19 cellular contexts compared by ENCODE assay signal in the genomic region with DNA sequence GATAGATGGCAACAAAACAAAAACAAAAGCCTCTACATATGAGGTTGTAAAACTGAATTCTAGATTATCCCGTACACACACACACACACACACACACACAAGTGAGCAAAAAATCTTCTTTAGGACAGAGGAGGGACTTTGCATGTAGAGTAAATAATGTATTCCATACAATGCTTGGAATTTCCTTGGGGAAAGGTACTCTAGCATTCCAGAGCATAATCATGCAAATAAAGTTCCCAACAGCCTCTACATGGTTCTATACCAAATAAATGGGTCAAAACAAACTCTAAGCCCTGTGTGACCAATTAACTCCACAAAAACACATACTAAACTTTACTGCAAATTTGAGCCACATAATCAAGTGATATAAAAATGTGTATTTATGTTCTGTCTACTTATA.
DNase-seq lines count a peak whose midpoint lies in the region; ATAC-seq, FAIRE-seq and TF ChIP-seq lines count a peak whose summit lies in the region.
"Had no signal": no experiment of that assay in that cellular context is flagged by ENCODE, and none has a peak within 500 bp of the region (broad histone marks: within the 10 kb centered on the region; RNA-seq: fewer than 3 reads in every experiment).

No MANE protein-coding gene starts in this region.

- no peak for FAIRE-seq in H1 (lab: Jason Lieb, UNC)

- TF ChIP-seq EP300 in H1 (IDR thresholded peaks at IDR 0.05; ENCODE audit: borderline replicate concordance in 1 of 2, low read depth in 2 of 2, low read length in 2 of 2): no peak

- no peak for TF ChIP-seq CTCF in GM23338 (conservative IDR thresholded peaks at IDR 0.05; ENCODE audit: low read depth in 2 of 2)
- TF ChIP-seq CTCF in IMR-90 (conservative IDR thresholded peaks at IDR 0.05; ENCODE audit: low read depth, low read length): no peak
- no peak for TF ChIP-seq CTCF in H1 (IDR thresholded peaks at IDR 0.05; ENCODE audit: control extremely low read depth in 1 of 3, insufficient read depth in 1 of 3, low read depth in 1 of 3, low read length in 3 of 3)
- no peak for TF ChIP-seq CTCF in nephron (IDR thresholded peaks at IDR 0.05; ENCODE audit: unreplicated experiment in 3 of 3)
- TF ChIP-seq CTCF in omental fat pad (IDR thresholded peaks at IDR 0.05): no peak

- H3K14ac ChIP-seq in IMR-90 (replicated peaks; ENCODE audit: low read depth, low read length) (0 out of 2 replicates have a peak overlapping the region, but pooled peaks have one; percentile 2), H1 (ENCODE audit: insufficient read length) (no peak overlapping the region)

- DNase-seq in GM23338 (ENCODE audit: low spot score) (peak; percentile 58), IMR-90 (no peak), H1 (ENCODE audit: low read depth in 1 of 2, low spot score in 2 of 2) (no peak), omental fat pad (ENCODE audit: low spot score) (no peak), NCI-H2107 (lab: John Stamatoyannopoulos, UW) (no peak)
- DNase-seq: AML-193; Caco-2; CD8-positive, alpha-beta memory T cell; DND-41; GDM1; GM23248; HCEC 1CT; HFFc6 had no signal

- no peaks in the 10 kb centered on the region for H4K20me1 ChIP-seq in GM23338 (replicated peaks; ENCODE audit: insufficient read depth)
- H4K20me1 ChIP-seq in IMR-90 (ENCODE audit: insufficient read depth, low read length): no peaks in the 10 kb centered on the region
- no peaks in the 10 kb centered on the region for H4K20me1 ChIP-seq in H1 (replicated peaks in 1 of 2; ENCODE audit: control insufficient read depth in 1 of 2, insufficient read depth in 2 of 2, low read length in 2 of 2)
- H4K20me1 ChIP-seq: BLaER1 had no signal

- dilution Hi-C loops in IMR-90 (cut with HindIII; ENCODE audit: low sequenced_read_pairs, unreplicated experiment): no loop called here

- H3K27me3 ChIP-seq in GM23338 (ENCODE audit: insufficient read depth) (no peaks in the 10 kb centered on the region), IMR-90 (ENCODE audit: control insufficient read depth, insufficient read depth, low read length) (no peaks in the 10 kb centered on the region), H1 (replicated peaks in 1 of 4; ENCODE audit: control insufficient read depth in 3 of 4, extremely low read depth in 1 of 4, insufficient read depth in 3 of 4, low read length in 3 of 4) (no peaks in the 10 kb centered on the region)
- H3K27me3 ChIP-seq: BLaER1 had no signal

- H3K27me3 Mint-ChIP-seq in GM23338 (ENCODE audit: insufficient read depth, low read depth, poor library complexity) (peaks cover 3% of the 10 kb centered on the region), nephron (ENCODE audit: low read depth) (no peaks in the 10 kb centered on the region)

- H3K9me2 ChIP-seq in GM23338 (ENCODE audit: insufficient read depth): no peaks in the 10 kb centered on the region

- peak overlapping the region; percentile 75 for H2BK12ac ChIP-seq in H1 (ENCODE audit: low read depth, low read length)

- no peak overlapping the region for H3K9ac ChIP-seq in IMR-90 (ENCODE audit: low read depth, low read length)
- H3K9ac ChIP-seq in H1 (replicated peaks in 1 of 4; ENCODE audit: extremely low read depth in 1 of 4, low read depth in 3 of 4, low read length in 3 of 4): no peak overlapping the region; a peak in 1 of 7 replicates
- H3K9ac ChIP-seq: BLaER1, GM23248 had no signal

- no peaks in the 10 kb centered on the region for H3K79me2 ChIP-seq in GM23338 (replicated peaks; ENCODE audit: insufficient read depth)
- no peaks in the 10 kb centered on the region for H3K79me2 ChIP-seq in H1 (ENCODE audit: control insufficient read depth in 1 of 2, insufficient read depth in 2 of 2, low read length in 2 of 2)

- TF ChIP-seq POLR2A in IMR-90 (IDR thresholded peaks at IDR 0.05; ENCODE audit: low read depth, low read length): no peak
- no peak for TF ChIP-seq POLR2A in H1 (IDR thresholded peaks at IDR 0.05; ENCODE audit: control extremely low read depth in 1 of 2, low read depth in 2 of 2, low read length in 2 of 2)

- H3K79me1 ChIP-seq in IMR-90 (ENCODE audit: low read depth in 1 of 2, low read length in 2 of 2): no peaks in the 10 kb centered on the region
- no peaks in the 10 kb centered on the region for H3K79me1 ChIP-seq in H1 (ENCODE audit: low read depth, low read length)

- no peaks in the 10 kb centered on the region for H3K23me2 ChIP-seq in H1 (ENCODE audit: low read depth, low read length)

- peak overlapping the region; percentile 42; the same call in 1 of the 2 replicates for H3K18ac ChIP-seq in IMR-90 (ENCODE audit: low read depth, low read length)
- H3K18ac ChIP-seq in H1 (ENCODE audit: extremely low read depth, low read length): no peak overlapping the region

- TF ChIP-seq RAD21 in IMR-90 (IDR thresholded peaks at IDR 0.05; ENCODE audit: low read length) (no peak), H1 (IDR thresholded peaks at IDR 0.05 in 1 of 2, conservative IDR thresholded peaks at IDR 0.05 in 1 of 2; ENCODE audit: low read depth in 2 of 2, low read length in 2 of 2) (no peak)

- H4K5ac ChIP-seq in IMR-90 (ENCODE audit: low read depth, low read length) (no peak overlapping the region), H1 (ENCODE audit: insufficient read length, low read depth, low read length) (peak overlapping the region; percentile 53)

- H2BK5ac ChIP-seq in IMR-90 (ENCODE audit: low read depth, low read length, poor library complexity, severe bottlenecking) (no peak overlapping the region), H1 (ENCODE audit: low read depth, low read length) (peak overlapping the region; percentile 60)

- H2AK5ac ChIP-seq in IMR-90 (ENCODE audit: low read depth, low read length): peak overlapping the region; percentile 6; the same call in 1 of the 2 replicates
- no peak overlapping the region for H2AK5ac ChIP-seq in H1 (ENCODE audit: low read depth, low read length)

- no peaks in the 10 kb centered on the region for H3K36me3 ChIP-seq in GM23338 (ENCODE audit: insufficient read depth)
- no peaks in the 10 kb centered on the region for H3K36me3 ChIP-seq in IMR-90 (ENCODE audit: control insufficient read depth, insufficient read depth, low read length)
- no peaks in the 10 kb centered on the region; a peak in 1 of 8 replicates for H3K36me3 ChIP-seq in H1 (ENCODE audit: control insufficient read depth in 2 of 4, insufficient read depth in 4 of 4, low read length in 3 of 4)
- H3K36me3 ChIP-seq: BLaER1 had no signal

- no peak overlapping the region for H3K56ac ChIP-seq in IMR-90 (ENCODE audit: extremely low read depth, insufficient read depth, low read length)
- H3K56ac ChIP-seq in H1 (replicated peaks; ENCODE audit: insufficient read length, low read depth, low read length): no peak overlapping the region

- H3K9me3 Mint-ChIP-seq in GM23338 (peaks cover 13% of the 10 kb centered on the region; the same call in 2 of the 3 replicates), nephron (peaks cover 6% of the 10 kb centered on the region)
- H3K9me3 Mint-ChIP-seq: HFFc6 had no signal

- H2AK9ac ChIP-seq in IMR-90 (replicated peaks; ENCODE audit: low read depth, low read length, poor library complexity): no peak overlapping the region

- no peaks in the 10 kb centered on the region for H3K9me1 ChIP-seq in IMR-90 (ENCODE audit: insufficient read depth, low read length)

- H2BK15ac ChIP-seq in IMR-90 (ENCODE audit: low read depth, low read length): 0 out of 3 replicates have a peak overlapping the region, but pooled peaks have one; percentile 5
- no peak overlapping the region for H2BK15ac ChIP-seq in H1 (ENCODE audit: low read length)

- H4K91ac ChIP-seq in IMR-90 (ENCODE audit: insufficient read depth, low read depth, low read length) (no peak overlapping the region), H1 (replicated peaks; ENCODE audit: insufficient read length, low read length) (no peak overlapping the region)

- CTCF ChIA-PET in IMR-90 (lab: Yijun Ruan, JAX) (interaction anchor here (1.0 kb wide), 1 partner anchor 10 kb away, joined by 3 read pairs; no protein-coding TSS in a partner anchor), H1 (lab: Charles Lee; ENCODE audit: partially characterized antibody) (interaction anchor here (1.0 to 1.1 kb wide), 2 partner anchors 14 to 85 kb away, joined by 3 read pairs; no protein-coding TSS in a partner anchor)

- WGBS in IMR-90 (ENCODE audit: extremely low coverage in 2 of 2, insufficient read length in 1 of 2), 2 experiments: no CpG with 5 or more reads among the region's 1 CpG
- WGBS in H1 (ENCODE audit: extremely low coverage in 1 of 2, insufficient coverage in 1 of 2, insufficient read length in 1 of 2, insufficient replicate concordance in 2 of 2, low coverage in 1 of 2, low lambda C conversion rate in 2 of 2, missing lambda C conversion rate in 1 of 2), 2 experiments: 75% methylated on average over 1 of the region's 1 CpG; no CpG with 5 or more reads in 1 of the 2 experiments

- peak overlapping the region; percentile 0; the same call in 1 of the 2 replicates for H2BK20ac ChIP-seq in IMR-90 (ENCODE audit: low read depth, low read length)
- peak overlapping the region; percentile 13; the same call in 1 of the 2 replicates for H2BK20ac ChIP-seq in H1 (ENCODE audit: low read length)

- no peak overlapping the region for H3K4me3 ChIP-seq in GM23338
- H3K4me3 ChIP-seq in IMR-90 (ENCODE audit: insufficient read depth, low read depth, low read length): no peak overlapping the region
- no peak overlapping the region for H3K4me3 ChIP-seq in H1 (ENCODE audit: extremely low read depth in 1 of 4, insufficient read depth in 2 of 4, low read depth in 3 of 4, low read length in 4 of 4)
- H3K4me3 ChIP-seq: BLaER1, GM23248 had no signal

- H3K36me3 Mint-ChIP-seq in GM23338 (ENCODE audit: low read depth) (peaks cover 21% of the 10 kb centered on the region; the same call in 2 of the 3 replicates), nephron (ENCODE audit: low read depth) (no peaks in the 10 kb centered on the region)
- H3K36me3 Mint-ChIP-seq: CD8-positive, alpha-beta memory T cell had no signal

- H2AFZ ChIP-seq in GM23338: no peak overlapping the region; the same call in 1 of the 2 replicates
- no peak overlapping the region for H2AFZ ChIP-seq in IMR-90 (replicated peaks; ENCODE audit: low read length, poor library complexity)
- no peak overlapping the region for H2AFZ ChIP-seq in H1 (ENCODE audit: low read length)
- H2AFZ ChIP-seq: GM23248 had no signal

- POLR2A ChIA-PET in IMR-90 (lab: Charles Lee; ENCODE audit: unreplicated experiment): no interaction called here
- POLR2A ChIA-PET in H1 (lab: Charles Lee; ENCODE audit: partially characterized antibody): no interaction called here

- peak overlapping the region; percentile 83 for H3K27ac ChIP-seq in GM23338 (ENCODE audit: low read depth)
- no peak overlapping the region for H3K27ac ChIP-seq in IMR-90 (ENCODE audit: insufficient read depth, low read length)
- H3K27ac ChIP-seq in H1 (ENCODE audit: low read depth, low read length): no peak overlapping the region
- H3K27ac ChIP-seq: 22Rv1, BLaER1, GM23248, HL-60 had no signal

- ATAC-seq in GM23338: peak; percentile 77
- ATAC-seq in IMR-90 (ENCODE audit: low read depth): no peak
- no peak for ATAC-seq in GM21381 (IDR thresholded peaks at IDR 0.05; ENCODE audit: unreplicated experiment)
- ATAC-seq in omental fat pad (ENCODE audit: low FRiP score): no peak
- ATAC-seq in HG03108 (IDR thresholded peaks at IDR 0.05; ENCODE audit: unreplicated experiment): no peak

- no peaks in the 10 kb centered on the region for H3F3A ChIP-seq in GM23338 (replicated peaks; ENCODE audit: low read depth)

- BruUV-seq in IMR-90 (replicated peaks; lab: Mats Ljungman, UMichigan): no TSS peak

- no peak overlapping the region for H3K4me3 Mint-ChIP-seq in GM23338
- no peak overlapping the region for H3K4me3 Mint-ChIP-seq in nephron
- H3K4me3 Mint-ChIP-seq: CD8-positive, alpha-beta memory T cell; HFFc6 had no signal

- no peak overlapping the region for H3K4ac ChIP-seq in IMR-90 (ENCODE audit: low read depth, low read length)
- no peak overlapping the region for H3K4ac ChIP-seq in H1 (replicated peaks; ENCODE audit: insufficient read length, low read depth, low read length)

- H3K4me2 ChIP-seq in GM23338 (no peak overlapping the region), IMR-90 (ENCODE audit: low read depth, low read length) (no peak overlapping the region), H1 (ENCODE audit: insufficient read depth in 1 of 2, low read depth in 2 of 2, low read length in 2 of 2) (0 out of 4 replicates have a peak overlapping the region, but pooled peaks of 1 of the 2 experiments have one; percentile 1)
- H3K4me2 ChIP-seq: BLaER1 had no signal

- H3K23ac ChIP-seq in IMR-90 (ENCODE audit: low read depth, low read length) (no peak overlapping the region), H1 (ENCODE audit: insufficient read length) (no peak overlapping the region)

- intact Hi-C loops in IMR-90 (cut with micrococcal nuclease): no loop called here

- H3K27ac Mint-ChIP-seq in GM23338 (peak overlapping the region; percentile 79), nephron (peak overlapping the region in 2 of 3 experiments; percentile 3 to 13)
- H3K27ac Mint-ChIP-seq: CD8-positive, alpha-beta memory T cell; HFFc6 had no signal

- H3K4me1 Mint-ChIP-seq in GM23338 (peaks cover 21% of the 10 kb centered on the region), nephron (peaks cover 5% of the 10 kb centered on the region)
- H3K4me1 Mint-ChIP-seq: CD8-positive, alpha-beta memory T cell had no signal

- H3K4me1 ChIP-seq in GM23338 (ENCODE audit: insufficient read depth) (peaks cover 21% of the 10 kb centered on the region), IMR-90 (ENCODE audit: control insufficient read depth, insufficient read depth, low read length) (0 out of 2 replicates have a peak, but pooled peaks cover 1% of the 10 kb centered on the region), H1 (replicated peaks in 1 of 4; ENCODE audit: control insufficient read depth in 3 of 4, insufficient read depth in 4 of 4, low read length in 3 of 4) (peaks cover 0 to 11% (median 9%) of the 10 kb centered on the region in 4 experiments; a peak in 4 of 7 replicates)
- H3K4me1 ChIP-seq: BLaER1, Caco-2 had no signal

- no peaks in the 10 kb centered on the region for H3K9me3 ChIP-seq in IMR-90 (ENCODE audit: control insufficient read depth, insufficient read depth, low read length)
- H3K9me3 ChIP-seq in H1 (ENCODE audit: insufficient read depth in 2 of 2, low read depth in 1 of 2, low read length in 1 of 2): no peaks in the 10 kb centered on the region
- H3K9me3 ChIP-seq: BLaER1, Caco-2 had no signal

- in situ Hi-C loops in IMR-90 (cut with MboI; ENCODE audit: low sequenced_read_pairs): no loop called here

- H2BK120ac ChIP-seq in IMR-90 (ENCODE audit: low read depth, low read length): peak overlapping the region; percentile 20; the same call in 1 of the 2 replicates
- H2BK120ac ChIP-seq in H1 (replicated peaks; ENCODE audit: low read depth, low read length): no peak overlapping the region

- H4K8ac ChIP-seq in IMR-90 (ENCODE audit: low read depth in 2 of 2, low read length in 2 of 2) (peak overlapping the region in 1 of 2 experiments; percentile 47; a peak in 1 of 4 replicates), H1 (ENCODE audit: extremely low read depth, insufficient read depth, low read length) (no peak overlapping the region)
